Comparison of ENCODE assay signal across 15 cellular contexts in the genomic region with DNA sequence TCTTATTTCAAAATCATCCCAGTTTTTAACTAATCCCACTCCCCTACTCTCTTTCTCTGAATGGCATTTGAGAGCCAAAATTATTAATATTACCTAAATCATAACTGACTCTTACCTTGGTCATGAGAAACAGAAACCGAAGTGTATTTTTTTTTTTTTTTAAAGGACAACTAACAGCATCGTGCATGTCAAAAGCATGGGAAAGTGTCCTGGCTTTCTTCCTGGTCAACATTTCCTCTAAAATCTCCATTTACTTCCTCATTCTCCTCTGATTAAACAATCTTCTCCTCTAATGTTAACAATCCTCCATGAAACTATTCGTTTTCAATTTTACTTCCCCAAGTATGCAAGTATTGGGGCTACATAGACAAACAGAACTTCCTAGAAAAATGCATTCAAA. TPM values are rescaled to one million over a fixed set of nuclear protein-coding genes. Genes with fewer than 3 reads are reported as not detected.
DNase-seq lines count a peak whose midpoint lies in the region; ATAC-seq, FAIRE-seq and TF ChIP-seq lines count a peak whose summit lies in the region.
"Had no signal": no experiment of that assay in that cellular context is flagged by ENCODE, and none has a peak within 500 bp of the region (broad histone marks: within the 10 kb centered on the region; RNA-seq: fewer than 3 reads in every experiment).

No MANE protein-coding gene starts in this region.

- H3K4me1 ChIP-seq in IMR-90 (ENCODE audit: control insufficient read depth, insufficient read depth, low read length) (peaks cover 4% of the 10 kb centered on the region; the same call in 1 of the 2 replicates), mucosa of rectum (ENCODE audit: control insufficient read depth in 2 of 2, insufficient read depth in 2 of 2, low read length in 2 of 2) (peaks cover 7 to 21% of the 10 kb centered on the region in 2 donors), adrenal gland (replicated peaks in 1 of 2) (peaks cover 8 to 10% of the 10 kb centered on the region in 2 donors)

- no peak overlapping the region for H2BK5ac ChIP-seq in IMR-90 (ENCODE audit: low read depth, low read length, poor library complexity, severe bottlenecking)

- H3K36me3 ChIP-seq in IMR-90 (ENCODE audit: control insufficient read depth, insufficient read depth, low read length) (no peaks in the 10 kb centered on the region), bronchial epithelial cell (ENCODE audit: control insufficient read depth, insufficient read depth, low read length) (no peaks in the 10 kb centered on the region), mucosa of rectum (ENCODE audit: control insufficient read depth in 2 of 2, insufficient read depth in 2 of 2, low read length in 2 of 2) (no peaks in the 10 kb centered on the region), adrenal gland (replicated peaks in 1 of 2) (no peaks in the 10 kb centered on the region)

- DNase-seq in CD4-positive, alpha-beta T cell: no peak
- DNase-seq in IMR-90 (peak; percentile 34), bronchial epithelial cell (ENCODE audit: low read depth) (peak; percentile 23), SW480 (ENCODE audit: low spot score) (no peak), adrenal gland (no peak), SKM-1 treated with dmso at 0.1 percent for 144 hours (lab: John Stamatoyannopoulos, UW; ENCODE audit: unreplicated experiment) (no peak)
- DNase-seq: activated naive CD4-positive, alpha-beta T cell treated with anti-CD3 and anti-CD28 coated beads, Interleukin-2, amount 10 ng/mL, durations not matched to agents 7 days and 5 days; H9; NCI-H748 treated with DMSO at 0.1 percent for 48 hours; SHP77 treated with DMSO at 0.1 percent for 48 hours; stimulated activated CD8-positive, alpha-beta memory T cell treated with anti-CD3 and anti-CD28 coated beads, Interleukin-4, amount 100 ng/mL, for 48 hours had no signal

- no peak overlapping the region for H2AK5ac ChIP-seq in IMR-90 (ENCODE audit: low read depth, low read length)

- H2BK120ac ChIP-seq in IMR-90 (ENCODE audit: low read depth, low read length): no peak overlapping the region

- no peak overlapping the region for H3K4me3 Mint-ChIP-seq in CD4-positive, alpha-beta T cell
- H3K4me3 Mint-ChIP-seq: activated naive CD4-positive, alpha-beta T cell treated with anti-CD3 and anti-CD28 coated beads, Interleukin-2, amount 10 ng/mL, durations not matched to agents 7 days and 5 days; H9 had no signal

- dilution Hi-C loops in IMR-90 (cut with HindIII; ENCODE audit: low sequenced_read_pairs, unreplicated experiment): no loop called here

- H4K91ac ChIP-seq in IMR-90 (ENCODE audit: insufficient read depth, low read depth, low read length): no peak overlapping the region

- no peak overlapping the region for H3K14ac ChIP-seq in IMR-90 (replicated peaks; ENCODE audit: low read depth, low read length)

- H4K5ac ChIP-seq in IMR-90 (ENCODE audit: low read depth, low read length): no peak overlapping the region

- H3K4me3 ChIP-seq in IMR-90 (ENCODE audit: insufficient read depth, low read depth, low read length): no peak overlapping the region
- no peak overlapping the region for H3K4me3 ChIP-seq in bronchial epithelial cell (ENCODE audit: low read depth, low read length)
- H3K4me3 ChIP-seq in mucosa of rectum (ENCODE audit: low read length in 2 of 2): no peak overlapping the region
- H3K4me3 ChIP-seq in adrenal gland: no peak overlapping the region

- no peak for FAIRE-seq in bronchial epithelial cell (lab: Jason Lieb, UNC)
- FAIRE-seq: HTR-8/SVneo had no signal

- no peak overlapping the region for H3K4ac ChIP-seq in IMR-90 (ENCODE audit: low read depth, low read length)

- no peak for ATAC-seq in CD4-positive, alpha-beta T cell (ENCODE audit: poor library complexity)
- no peak for ATAC-seq in IMR-90 (ENCODE audit: low read depth)
- no peak for ATAC-seq in GM21528 (IDR thresholded peaks at IDR 0.05; ENCODE audit: low FRiP score, unreplicated experiment)

- no peaks in the 10 kb centered on the region for H3K9me3 ChIP-seq in CD4-positive, alpha-beta T cell (ENCODE audit: control insufficient read depth, low read length)
- H3K9me3 ChIP-seq in IMR-90 (ENCODE audit: control insufficient read depth, insufficient read depth, low read length) (no peaks in the 10 kb centered on the region), mucosa of rectum (ENCODE audit: control insufficient read depth in 2 of 2, low read length in 2 of 2) (no peaks in the 10 kb centered on the region), adrenal gland (replicated peaks in 1 of 3) (no peaks in the 10 kb centered on the region)

- no peak overlapping the region for H3K27ac ChIP-seq in CD4-positive, alpha-beta T cell (ENCODE audit: low read depth, low read length)
- no peak overlapping the region for H3K27ac ChIP-seq in IMR-90 (ENCODE audit: insufficient read depth, low read length)
- H3K27ac ChIP-seq in mucosa of rectum (ENCODE audit: low read depth in 2 of 2, low read length in 2 of 2): peak overlapping the region; percentile 40 to 67
- no peak overlapping the region for H3K27ac ChIP-seq in adrenal gland
- H3K27ac ChIP-seq: C4-2B had no signal

- no peak overlapping the region for H4K8ac ChIP-seq in IMR-90 (ENCODE audit: low read depth in 2 of 2, low read length in 2 of 2)

- no peak overlapping the region for H2AK9ac ChIP-seq in IMR-90 (replicated peaks; ENCODE audit: low read depth, low read length, poor library complexity)

- no peak overlapping the region for H2AFZ ChIP-seq in IMR-90 (replicated peaks; ENCODE audit: low read length, poor library complexity)

- H3K9me1 ChIP-seq in IMR-90 (ENCODE audit: insufficient read depth, low read length): peaks cover 5% of the 10 kb centered on the region; the same call in 1 of the 2 replicates

- intact Hi-C loops in CD4-positive, alpha-beta T cell (cut with DNase I, micrococcal nuclease): loop anchor here in 1 of 2 experiments (10.0 kb wide), 1 partner anchor 779 kb away; a partner anchor contains a TSS
- intact Hi-C loops in IMR-90 (cut with micrococcal nuclease) (loop anchor here (5.0 kb wide), 1 partner anchor 442 kb away; no protein-coding TSS in a partner anchor), adrenal gland (cut with DNase I) (no loop called here)

- peak overlapping the region; percentile 93 for H3K27ac Mint-ChIP-seq in CD4-positive, alpha-beta T cell
- H3K27ac Mint-ChIP-seq: activated naive CD4-positive, alpha-beta T cell treated with anti-CD3 and anti-CD28 coated beads, Interleukin-2, amount 10 ng/mL, durations not matched to agents 7 days and 5 days had no signal

- no peaks in the 10 kb centered on the region for H3K27me3 ChIP-seq in CD4-positive, alpha-beta T cell (ENCODE audit: control insufficient read depth, insufficient read depth, low read length)
- no peaks in the 10 kb centered on the region for H3K27me3 ChIP-seq in IMR-90 (ENCODE audit: control insufficient read depth, insufficient read depth, low read length)
- H3K27me3 ChIP-seq in bronchial epithelial cell (ENCODE audit: control insufficient read depth, insufficient read depth, low read length): no peaks in the 10 kb centered on the region
- H3K27me3 ChIP-seq in mucosa of rectum (ENCODE audit: control insufficient read depth in 2 of 2, insufficient read depth in 2 of 2, low read length in 2 of 2): no peaks in the 10 kb centered on the region
- H3K27me3 ChIP-seq in adrenal gland: no peaks in the 10 kb centered on the region

- no peak overlapping the region for H3K4me2 ChIP-seq in IMR-90 (ENCODE audit: low read depth, low read length)

- BruUV-seq in IMR-90 (replicated peaks; lab: Mats Ljungman, UMichigan): no TSS peak

- peaks cover 29% of the 10 kb centered on the region for H3K4me1 Mint-ChIP-seq in CD4-positive, alpha-beta T cell (ENCODE audit: low read depth)

- H3K79me1 ChIP-seq in IMR-90 (ENCODE audit: low read depth in 1 of 2, low read length in 2 of 2): peaks cover 12 to 38% of the 10 kb centered on the region in 2 experiments; a peak in 3 of 4 replicates

- TF ChIP-seq CTCF in CD4-positive, alpha-beta T cell (IDR thresholded peaks at IDR 0.05): no peak
- TF ChIP-seq CTCF in IMR-90 (conservative IDR thresholded peaks at IDR 0.05; ENCODE audit: low read depth, low read length) (no peak), bronchial epithelial cell (IDR thresholded peaks at IDR 0.05; ENCODE audit: insufficient read depth, low read length, severe bottlenecking) (no peak), adrenal gland (IDR thresholded peaks at IDR 0.05) (no peak)

- TF ChIP-seq POLR2A in IMR-90 (IDR thresholded peaks at IDR 0.05; ENCODE audit: low read depth, low read length): no peak
- TF ChIP-seq POLR2A in adrenal gland (IDR thresholded peaks at IDR 0.05): no peak

- H3K27me3 Mint-ChIP-seq in CD4-positive, alpha-beta T cell: no peaks in the 10 kb centered on the region
- H3K27me3 Mint-ChIP-seq: activated naive CD4-positive, alpha-beta T cell treated with anti-CD3 and anti-CD28 coated beads, Interleukin-2, amount 10 ng/mL, durations not matched to agents 7 days and 5 days had no signal

- H3K23ac ChIP-seq in IMR-90 (ENCODE audit: low read depth, low read length): no peak overlapping the region

- POLR2A ChIA-PET in CD4-positive, alpha-beta T cell (lab: Charles Lee): interaction anchor here (1.4 kb wide), 1 partner anchor 11 kb away, joined by 5 read pairs; no protein-coding TSS in a partner anchor
- POLR2A ChIA-PET in IMR-90 (lab: Charles Lee; ENCODE audit: unreplicated experiment): no interaction called here

- no peak overlapping the region for H2BK20ac ChIP-seq in IMR-90 (ENCODE audit: low read depth, low read length)

- no peak for TF ChIP-seq RAD21 in IMR-90 (IDR thresholded peaks at IDR 0.05; ENCODE audit: low read length)

- H3K56ac ChIP-seq in IMR-90 (ENCODE audit: extremely low read depth, insufficient read depth, low read length): no peak overlapping the region

- 62 to 100% methylated on average over 1 to 2 of the region's 3 CpGs for WGBS in IMR-90 (ENCODE audit: extremely low coverage in 2 of 2, insufficient read length in 1 of 2), 2 experiments
- 27 to 42% (median 38%) methylated on average over 3 of the region's 3 CpGs for WGBS in adrenal gland, 4 donors

- H3K9me3 Mint-ChIP-seq in CD4-positive, alpha-beta T cell: no peaks in the 10 kb centered on the region
- H3K9me3 Mint-ChIP-seq: activated naive CD4-positive, alpha-beta T cell treated with anti-CD3 and anti-CD28 coated beads, Interleukin-2, amount 10 ng/mL, durations not matched to agents 7 days and 5 days; H9 had no signal

- no peak overlapping the region for H2BK15ac ChIP-seq in IMR-90 (ENCODE audit: low read depth, low read length)

- in situ Hi-C loops in IMR-90 (cut with MboI; ENCODE audit: low sequenced_read_pairs): no loop called here

- CTCF ChIA-PET in CD4-positive, alpha-beta T cell (lab: Charles Lee): interaction anchor here (1.3 to 2.2 kb wide), 2 partner anchors 11 to 26 kb away, joined by 4 to 5 read pairs; no protein-coding TSS in a partner anchor
- CTCF ChIA-PET in IMR-90 (lab: Yijun Ruan, JAX): no interaction called here

- peaks cover 5% of the 10 kb centered on the region for H3K36me3 Mint-ChIP-seq in CD4-positive, alpha-beta T cell (ENCODE audit: low read depth)
- H3K36me3 Mint-ChIP-seq: activated naive CD4-positive, alpha-beta T cell treated with anti-CD3 and anti-CD28 coated beads, Interleukin-2, amount 10 ng/mL, durations not matched to agents 7 days and 5 days had no signal

- no peak overlapping the region for H3K18ac ChIP-seq in IMR-90 (ENCODE audit: low read depth, low read length)

- peaks cover 4% of the 10 kb centered on the region; the same call in 1 of the 2 replicates for H4K20me1 ChIP-seq in IMR-90 (ENCODE audit: insufficient read depth, low read length)

- H3K9ac ChIP-seq in IMR-90 (ENCODE audit: low read depth, low read length) (no peak overlapping the region), mucosa of rectum (ENCODE audit: low read depth in 1 of 2, low read length in 2 of 2) (peak overlapping the region in 1 of 2 donors; percentile 32)

RNA-seq across cellular contexts. Expression of a gene that starts 2.1 kb away (rescaled TPM):
- total RNA-seq in CD4-positive, alpha-beta T cell: under 1 TPM; 0.47 to 0.50 TPM
- total RNA-seq in IMR-90 (2012; rRNA removed): 3.4 and 3.6 TPM in 2 replicates
- 2.4 and 2.6 TPM in 2 replicates for polyA plus RNA-seq in IMR-90 (2012; rRNA removed)
- 0.96 and 1.2 TPM in 2 replicates for polyA plus RNA-seq in IMR-90 (2012; cell fraction: cytosol; rRNA removed)
- polyA plus RNA-seq in IMR-90 (2012; cell fraction: nucleus; rRNA removed; ENCODE audit: low replicate concordance): 0.35 and 1.4 TPM in 2 replicates
- 0.26 and 0.77 TPM in 2 replicates for total RNA-seq in bronchial epithelial cell
- 10 to 100 TPM in 1 of 8 donors, 1 to 10 TPM in 7; 3.4 to 11.4 (median 4.8) TPM for total RNA-seq in adrenal gland
- polyA plus RNA-seq in adrenal gland: 10 to 100 TPM in 1 of 3 donors, 1 to 10 TPM in 2; 1.4 to 12.2 (median 2.0) TPM

RNA-seq across cellular contexts. Expression of a gene that starts 2.5 kb away (rescaled TPM):
- 1 to 10 TPM; 3.2 to 3.5 TPM for total RNA-seq in CD4-positive, alpha-beta T cell
- 22.2 and 25.0 TPM in 2 replicates for total RNA-seq in IMR-90 (2012; rRNA removed)
- 28.6 and 29.4 TPM in 2 replicates for polyA plus RNA-seq in IMR-90 (2012; rRNA removed)
- 19.5 and 44.1 TPM in 2 replicates for polyA plus RNA-seq in IMR-90 (2012; cell fraction: cytosol; rRNA removed)
- 9.6 and 13.2 TPM in 2 replicates for polyA plus RNA-seq in IMR-90 (2012; cell fraction: nucleus; rRNA removed; ENCODE audit: low replicate concordance)
- 6.1 and 13.6 TPM in 2 replicates for total RNA-seq in bronchial epithelial cell
- 10 to 100 TPM in 6 of 8 donors, 1 to 10 TPM in 2; 5.8 to 29.3 (median 14.6) TPM for total RNA-seq in adrenal gland
- polyA plus RNA-seq in adrenal gland: 10 to 100 TPM in 1 of 3 donors, 1 to 10 TPM in 2; 4.3 to 16.6 (median 7.2) TPM

Comparison
In these comparisons a context has a peak if more than half of its experiments do, and no peak if none do; other contexts are left out.
1. DNase-seq: peak in IMR-90 (single experiment) and bronchial epithelial cell (single experiment); none in CD4-positive, alpha-beta T cell (0 of 10), SW480 (single experiment), adrenal gland (0 of 7) and SKM-1 treated with dmso at 0.1 percent for 144 hours (single experiment).
2. H3K27ac ChIP-seq: peak in mucosa of rectum (2 of 2); none in CD4-positive, alpha-beta T cell (single experiment), IMR-90 (single experiment) and adrenal gland (0 of 5).